ENCODE assay signal across 8 cellular contexts in genomic region chr10:3068968-3069737, GRCh38. TPM values are rescaled to one million over a fixed set of nuclear protein-coding genes. Genes with fewer than 3 reads are reported as not detected.
DNase-seq lines count a peak whose midpoint lies in the region; ATAC-seq, FAIRE-seq and TF ChIP-seq lines count a peak whose summit lies in the region.

No MANE protein-coding gene starts in this region.

- H3K4me3 ChIP-seq in A549 (peak overlapping the region; percentile 97), coronary artery (peak overlapping the region; percentile 93), mesodermal cell (ENCODE audit: extremely low read depth, insufficient read depth, low read length, poor library complexity, severe bottlenecking) (peak overlapping the region; percentile 99), tibial nerve (peak overlapping the region; percentile 61 to 88 (median 84))

- peak in 1 of 2 experiments; percentile 5; a peak in 3 of 6 replicates for ATAC-seq in A549
- peak; percentile 15 for ATAC-seq in HG02870 (IDR thresholded peaks at IDR 0.05; ENCODE audit: unreplicated experiment)

- no peak for TF ChIP-seq POLR2A in A549 (IDR thresholded peaks at IDR 0.05; ENCODE audit: low read length)
- TF ChIP-seq POLR2A in tibial nerve (IDR thresholded peaks at IDR 0.05): no peak

- peak overlapping the region; percentile 85 for H3K27ac Mint-ChIP-seq in T-helper 1 cell treated with Interleukin-12 subunit alpha and Interleukin-12 subunit beta and Interleukin-4 antibody, amounts not matched to agents 30 μg/mL and 1 μg/mL, for 36 hours

- no peak for TF ChIP-seq RAD21 in A549 (conservative IDR thresholded peaks at IDR 0.05 in 1 of 2, IDR thresholded peaks at IDR 0.05 in 1 of 2)

- H3K36me3 Mint-ChIP-seq in T-helper 1 cell treated with Interleukin-12 subunit alpha and Interleukin-12 subunit beta and Interleukin-4 antibody, amounts not matched to agents 30 μg/mL and 1 μg/mL, for 36 hours (ENCODE audit: low read depth): peaks cover 25% of the 10 kb centered on the region

- POLR2A ChIA-PET in A549 (lab: Yijun Ruan, JAX): interaction anchor here (0.7 to 2.0 kb wide), 6 partner anchors 22 to 819 kb away, joined by 3 to 9 read pairs (median 5); partner anchors contain the start of gene PITRM1

- FAIRE-seq in A549 (lab: Jason Lieb, UNC): no peak

- H3K27me3 ChIP-seq in tibial nerve: peaks cover 0 to 9% of the 10 kb centered on the region in 2 donors

- TF ChIP-seq EP300 in A549 (IDR thresholded peaks at IDR 0.05): no peak
- no peak for TF ChIP-seq EP300 in tibial nerve (IDR thresholded peaks at IDR 0.05)

- no peaks in the 10 kb centered on the region for H3K9me3 Mint-ChIP-seq in T-helper 1 cell treated with Interleukin-12 subunit alpha and Interleukin-12 subunit beta and Interleukin-4 antibody, amounts not matched to agents 30 μg/mL and 1 μg/mL, for 36 hours

- in situ Hi-C loops in GM13976 (cut with MboI; ENCODE audit: low sequenced_read_pairs, unreplicated experiment): no loop called here

- H3K4me2 ChIP-seq in A549: peak overlapping the region; percentile 94

- H3K9me3 ChIP-seq in A549 (no peaks in the 10 kb centered on the region), mesodermal cell (ENCODE audit: control insufficient read depth, low read length) (no peaks in the 10 kb centered on the region), tibial nerve (no peaks in the 10 kb centered on the region)

- TF ChIP-seq CTCF in A549 (IDR thresholded peaks at IDR 0.05) (no peak; the same call in 1 of the 3 replicates), GM13976 (IDR thresholded peaks at IDR 0.05; ENCODE audit: borderline replicate concordance, control extremely low read depth, extremely low read depth, insufficient read depth, missing control alignments) (peak; percentile 19), coronary artery (IDR thresholded peaks at IDR 0.05) (no peak), tibial nerve (IDR thresholded peaks at IDR 0.05) (no peak)

- H3K4me1 Mint-ChIP-seq in T-helper 1 cell treated with Interleukin-12 subunit alpha and Interleukin-12 subunit beta and Interleukin-4 antibody, amounts not matched to agents 30 μg/mL and 1 μg/mL, for 36 hours (ENCODE audit: low read depth): peaks cover 40% of the 10 kb centered on the region

- H3K27ac ChIP-seq in A549 (peak overlapping the region; percentile 96), coronary artery (peak overlapping the region; percentile 72 to 73), mesodermal cell (ENCODE audit: low read depth, low read length, severe bottlenecking) (peak overlapping the region; percentile 29), tibial nerve (peak overlapping the region in 2 of 4 donors; percentile 68 to 83)

- peaks cover 55% of the 10 kb centered on the region for H3K36me3 ChIP-seq in mesodermal cell (ENCODE audit: control insufficient read depth, insufficient read depth, low read length)
- no peaks in the 10 kb centered on the region for H3K36me3 ChIP-seq in tibial nerve

- DNase-seq in A549 (ENCODE audit: low read depth in 1 of 2, low spot score in 1 of 2) (no peak), GM13976 (ENCODE audit: low spot score) (peak; percentile 67), coronary artery (ENCODE audit: low spot score) (no peak), tibial nerve (ENCODE audit: low spot score in 2 of 2) (no peak), NCI-H2171 treated with DMSO at 0.1 percent for 48 hours (lab: John Stamatoyannopoulos, UW) (no peak)

- H3K27me3 Mint-ChIP-seq in T-helper 1 cell treated with Interleukin-12 subunit alpha and Interleukin-12 subunit beta and Interleukin-4 antibody, amounts not matched to agents 30 μg/mL and 1 μg/mL, for 36 hours (ENCODE audit: low read depth): peaks cover 16% of the 10 kb centered on the region

- CTCF ChIA-PET in A549 (lab: Yijun Ruan, JAX): interaction anchor here (0.9 to 3.5 kb wide), 9 partner anchors 10 to 141 kb away, joined by 3 to 24 read pairs (median 3); no protein-coding TSS in a partner anchor

- H3K4me1 ChIP-seq in A549 (peaks cover 58% of the 10 kb centered on the region), mesodermal cell (ENCODE audit: control insufficient read depth, insufficient read depth, low read length, poor library complexity, severe bottlenecking) (peaks cover 30% of the 10 kb centered on the region), tibial nerve (peaks cover 0 to 30% (median 15%) of the 10 kb centered on the region in 4 donors)

- H3K4me3 Mint-ChIP-seq in T-helper 1 cell treated with Interleukin-12 subunit alpha and Interleukin-12 subunit beta and Interleukin-4 antibody, amounts not matched to agents 30 μg/mL and 1 μg/mL, for 36 hours: peak overlapping the region; percentile 87

- WGBS in A549 (ENCODE audit: missing lambda C conversion rate): 10% methylated on average over 23 of the region's 57 CpGs
- 18% methylated on average over 47 to 48 of the region's 57 CpGs for WGBS in mesodermal cell (ENCODE audit: insufficient coverage in 2 of 2), 2 experiments
- 20 to 47% methylated on average over 18 to 43 of the region's 57 CpGs for WGBS in tibial nerve, 2 donors

TF ChIP-seq in A549, 52 proteins besides CTCF, POLR2A, EP300 and RAD21:
- TF ChIP-seq JUN (IDR thresholded peaks at IDR 0.05) (peak in 1 of 2 experiments; percentile 13; a peak in 2 of 5 replicates), RARB (CRISPR knock-in tag; IDR thresholded peaks at IDR 0.05) (no peak)

RNA-seq across cellular contexts. Expression of gene PFKP, which starts 1.8 kb away (rescaled TPM):
- polyA plus RNA-seq in A549 (2011; rRNA removed): 164 and 166 TPM in 2 replicates
- polyA plus RNA-seq in A549 (2012; cell fraction: cytosol; rRNA removed): 360 and 395 TPM in 2 replicates
- polyA plus RNA-seq in A549 (2012; cell fraction: nucleus; rRNA removed): 741 and 798 TPM in 2 replicates
- polyA plus RNA-seq in A549 (2017; fragmentation: RNase III; extraction: RNeasy Plus Mini Kit Qiagen cat#74134 plus additional on column Dnase treatment): 273 to 329 TPM (median 279 TPM) in 3 replicates
- 130 and 164 TPM in 2 replicates for polyA minus RNA-seq in A549 (2011; rRNA and poly(A)+ RNA removed)
- 338 TPM for polyA plus RNA-seq in mesodermal cell (2013, experiment 1 of 2)
- 311 TPM for polyA plus RNA-seq in mesodermal cell (2013, experiment 2 of 2)
- total RNA-seq in tibial nerve: 10 to 100 TPM; 22.4 to 45.4 (median 29.1) TPM
